In the genomic region with DNA sequence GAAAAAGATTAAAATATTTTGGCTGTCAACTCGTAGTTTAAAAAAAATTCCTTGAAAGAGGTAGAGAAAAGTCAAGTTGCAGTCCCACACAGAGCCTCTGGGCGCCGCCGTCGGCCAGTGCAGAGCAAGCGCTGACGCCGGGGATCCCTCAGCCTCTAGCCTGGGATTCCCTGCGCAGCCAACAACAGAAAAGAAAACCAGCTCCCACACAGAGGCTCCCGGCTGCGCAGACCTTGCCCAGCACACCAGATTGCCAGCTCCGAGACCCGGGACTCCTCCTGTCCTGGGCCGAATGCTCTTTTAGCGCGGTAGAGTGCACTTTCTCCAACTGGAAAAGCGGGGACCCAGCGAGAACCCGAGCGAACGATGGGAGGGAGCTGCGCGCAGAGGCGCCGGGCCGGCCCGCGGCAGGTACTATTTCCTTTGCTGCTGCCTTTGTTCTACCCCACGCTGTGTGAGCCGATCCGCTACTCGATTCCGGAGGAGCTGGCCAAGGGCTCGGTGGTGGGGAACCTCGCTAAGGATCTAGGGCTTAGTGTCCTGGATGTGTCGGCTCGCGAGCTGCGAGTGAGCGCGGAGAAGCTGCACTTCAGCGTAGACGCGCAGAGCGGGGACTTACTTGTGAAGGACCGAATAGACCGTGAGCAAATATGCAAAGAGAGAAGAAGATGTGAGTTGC, we compare ENCODE assay signal across 8 cellular contexts. TPM values are rescaled to one million over a fixed set of nuclear protein-coding genes. Genes with fewer than 3 reads are reported as not detected.
A peak's percentile ranks its signal among the peaks of the same experiment; 100 is the strongest.
DNase-seq lines count a peak whose midpoint lies in the region; ATAC-seq and TF ChIP-seq lines count a peak whose summit lies in the region.
"Not testable (repeated sequence)": the region's sequence is repeated elsewhere in the genome, so short reads cannot be mapped to it uniquely, and the experiment has no call there.

A gene (plus strand): TSS at position 184 of the 679 bp plus-strand sequence. CDS start 183 bp downstream, at position 367.

- peak within 1 kb of the TSS; percentile 46 for H3K27ac Mint-ChIP-seq in WTC11

- TF ChIP-seq CTCF in WTC11 (IDR thresholded peaks at IDR 0.05) (peak; percentile 70; the same call in 1 of the 2 replicates), coronary artery (IDR thresholded peaks at IDR 0.05) (peak; percentile 21)

- peaks cover 38% of the 10 kb centered on the region for H3K4me1 Mint-ChIP-seq in WTC11

- peak within 1 kb of the TSS in 1 of 2 donors; percentile 47 for H3K27ac ChIP-seq in coronary artery

- peak; percentile 69 for DNase-seq in 8988T
- DNase-seq in NCI-H1436 (lab: John Stamatoyannopoulos, UW): peak; percentile 70
- DNase-seq in WTC11 (ENCODE audit: low spot score): peak; percentile 89
- DNase-seq in coronary artery (ENCODE audit: low spot score): not testable (repeated sequence)
- DNase-seq in inferior parietal cortex (ENCODE audit: extremely low spot score): peak; percentile 15
- peak; percentile 82 for DNase-seq in retina

- H3K9me3 Mint-ChIP-seq in WTC11: peaks cover 39% of the 10 kb centered on the region

- peak; percentile 60 for ATAC-seq in GM18519 (IDR thresholded peaks at IDR 0.05; ENCODE audit: low FRiP score, unreplicated experiment)
- ATAC-seq in HG02870 (IDR thresholded peaks at IDR 0.05; ENCODE audit: unreplicated experiment): peak; percentile 51
- ATAC-seq in WTC11: peak; percentile 79

- peaks cover 21% of the 10 kb centered on the region for H3K27me3 Mint-ChIP-seq in WTC11 (ENCODE audit: low read depth)

- H3K36me3 Mint-ChIP-seq in WTC11: peaks cover 58% of the 10 kb centered on the region

- CTCF ChIA-PET in WTC11 (lab: Charles Lee): interaction anchor here (0.6 to 3.4 kb wide), 52 partner anchors 9 to 282 kb away, joined by 3 to 69 read pairs (median 6); a partner anchor contains a TSS

- POLR2A ChIA-PET in WTC11 (lab: Charles Lee): interaction anchor here (0.5 to 1.2 kb wide), 5 partner anchors 10 to 436 kb away, joined by 3 to 6 read pairs (median 5); a partner anchor contains a TSS

- H3K4me3 Mint-ChIP-seq in WTC11: peak within 1 kb of the TSS; percentile 91

- H3K4me3 ChIP-seq in coronary artery: peak within 1 kb of the TSS; percentile 70

TF ChIP-seq in WTC11, 78 proteins besides CTCF, POLR2A, EP300 and RAD21:
- TF ChIP-seq FOXP1 (CRISPR knock-in tag; IDR thresholded peaks at IDR 0.05; ENCODE audit: borderline replicate concordance): 0 out of 2 replicates have a peak, but pooled peaks have one; percentile 25
- 0 out of 2 replicates have a peak, but pooled peaks have one; percentile 23 for TF ChIP-seq ETV6 (CRISPR knock-in tag; IDR thresholded peaks at IDR 0.05)
- TF ChIP-seq, protein P1, sequence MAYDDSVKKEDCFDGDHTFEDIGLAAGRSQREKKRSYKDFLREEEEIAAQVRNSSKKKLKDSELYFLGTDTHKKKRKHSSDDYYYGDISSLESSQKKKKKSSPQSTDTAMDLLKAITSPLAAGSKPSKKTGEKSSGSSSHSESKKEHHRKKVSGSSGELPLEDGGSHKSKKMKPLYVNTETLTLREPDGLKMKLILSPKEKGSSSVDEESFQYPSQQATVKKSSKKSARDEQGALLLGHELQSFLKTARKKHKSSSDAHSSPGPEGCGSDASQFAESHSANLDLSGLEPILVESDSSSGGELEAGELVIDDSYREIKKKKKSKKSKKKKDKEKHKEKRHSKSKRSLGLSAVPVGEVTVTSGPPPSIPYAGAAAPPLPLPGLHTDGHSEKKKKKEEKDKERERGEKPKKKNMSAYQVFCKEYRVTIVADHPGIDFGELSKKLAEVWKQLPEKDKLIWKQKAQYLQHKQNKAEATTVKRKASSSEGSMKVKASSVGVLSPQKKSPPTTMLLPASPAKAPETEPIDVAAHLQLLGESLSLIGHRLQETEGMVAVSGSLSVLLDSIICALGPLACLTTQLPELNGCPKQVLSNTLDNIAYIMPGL (CRISPR knock-in tag; IDR thresholded peaks at IDR 0.05): peak; percentile 80
- TF ChIP-seq CREM (CRISPR knock-in tag; IDR thresholded peaks at IDR 0.05): 0 out of 2 replicates have a peak, but pooled peaks have one; percentile 13

RNA-seq across cellular contexts. Expression of the gene that starts here (rescaled TPM):
- total RNA-seq in WTC11 (2021): 10.5 to 11.2 TPM (median 10.7 TPM) in 3 replicates
